Comparison of ENCODE assay signal across 26 cellular contexts in the genomic region with DNA sequence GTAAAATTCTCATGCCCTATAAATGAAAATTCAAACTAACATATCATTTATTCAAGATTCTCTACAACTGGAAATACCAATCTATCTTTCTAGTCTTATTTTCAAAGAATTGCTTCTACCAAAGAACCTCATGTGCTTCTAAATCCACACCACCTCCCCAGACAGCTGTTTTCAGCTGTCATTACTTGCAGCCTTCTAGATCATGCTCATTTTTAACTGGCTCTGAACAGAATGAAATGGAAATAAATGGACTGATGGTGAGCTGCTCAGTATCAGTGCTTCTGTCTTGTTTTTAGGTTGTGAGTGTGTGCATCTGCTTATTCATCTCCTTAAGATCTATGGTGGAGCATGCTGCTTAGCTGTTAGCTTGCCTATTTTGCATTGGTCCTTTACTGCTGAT.
"Had no signal": no experiment of that assay in that cellular context is flagged by ENCODE, and none has a peak within 500 bp of the region (broad histone marks: within the 10 kb centered on the region; RNA-seq: fewer than 3 reads in every experiment).

No MANE protein-coding gene starts in this region.

- H3K27me3 Mint-ChIP-seq: activated CD4-positive, alpha-beta T cell treated with anti-CD3 and anti-CD28 coated beads for 36 hours; activated naive CD8-positive, alpha-beta T cell treated with anti-CD3 and anti-CD28 coated beads for 36 hours; brain; dendritic cell treated with granulocyte-macrophage colony-stimulating factor and Interleukin-4, amounts not matched to agents 40 ng/mL and 50 ng/mL, for 4 days; progenitor cell of endocrine pancreas had no signal

- H3K9me3 Mint-ChIP-seq: activated naive CD8-positive, alpha-beta T cell treated with anti-CD3 and anti-CD28 coated beads for 36 hours; activated T-cell treated with anti-CD3 and anti-CD28 coated beads, Interleukin-2, amount 50 U/mL, for 72 hours; dendritic cell treated with granulocyte-macrophage colony-stimulating factor and Interleukin-4, amounts not matched to agents 40 ng/mL and 50 ng/mL, for 4 days had no signal

- ATAC-seq: activated CD4-positive, alpha-beta T cell treated with anti-CD3 and anti-CD28 coated beads for 36 hours; activated T-cell treated with anti-CD3 and anti-CD28 coated beads, Interleukin-2, amount 50 U/mL, for 72 hours; esophagus mucosa had no signal

- H3K4me1 Mint-ChIP-seq: endodermal cell, nephron progenitor cell had no signal

- H3K36me3 ChIP-seq: ovary had no signal

- H3K4me1 ChIP-seq: spleen, tibial nerve had no signal

- H3K27ac ChIP-seq: adrenal gland, neutrophil, ovary, spleen, tibial nerve had no signal

- H3K27ac Mint-ChIP-seq: activated CD4-positive, alpha-beta T cell treated with anti-CD3 and anti-CD28 coated beads for 36 hours; activated naive CD8-positive, alpha-beta T cell treated with anti-CD3 and anti-CD28 coated beads for 36 hours; dendritic cell treated with granulocyte-macrophage colony-stimulating factor and Interleukin-4, amounts not matched to agents 40 ng/mL and 50 ng/mL, for 4 days; endodermal cell; progenitor cell of endocrine pancreas had no signal

- H3K4me3 ChIP-seq: adrenal gland, lung, ovary, spleen, tibial nerve had no signal

- DNase-seq: activated CD4-positive, alpha-beta T cell treated with anti-CD3 and anti-CD28 coated beads for 36 hours; activated CD4-positive, alpha-beta T cell treated with anti-CD3 and anti-CD28 coated beads, Interleukin-2, amount 50 U/mL, for 4 hours; activated CD4-positive, CD25-positive, alpha-beta regulatory T cell; activated naive CD4-positive, alpha-beta T cell; activated naive CD8-positive, alpha-beta T cell treated with anti-CD3 and anti-CD28 coated beads for 36 hours; activated T-cell treated with anti-CD3 and anti-CD28 coated beads for 4 hours; activated T-cell treated with anti-CD3 and anti-CD28 coated beads, Interleukin-2, amount 50 U/mL, for 72 hours; adrenal gland; aorta; central memory CD4-positive, alpha-beta T cell; endodermal cell; foreskin fibroblast; head of caudate nucleus; hypothalamus; mesendoderm; nephron progenitor cell; ovary; spleen; stimulated activated naive CD4-positive, alpha-beta T cell treated with Interleukin-2 at 50 U/mL for 16 hours had no signal

- H3K4me3 Mint-ChIP-seq: activated CD4-positive, alpha-beta T cell treated with anti-CD3 and anti-CD28 coated beads for 36 hours; activated naive CD8-positive, alpha-beta T cell treated with anti-CD3 and anti-CD28 coated beads for 36 hours; activated T-cell treated with anti-CD3 and anti-CD28 coated beads, Interleukin-2, amount 50 U/mL, for 72 hours; brain; dendritic cell treated with granulocyte-macrophage colony-stimulating factor and Interleukin-4, amounts not matched to agents 40 ng/mL and 50 ng/mL, for 4 days; endodermal cell; nephron progenitor cell had no signal

- H3K9me3 ChIP-seq: adrenal gland, neutrophil, ovary, spleen, tibial nerve had no signal

- H3K27me3 ChIP-seq: adrenal gland, neutrophil, ovary, spleen, tibial nerve had no signal
